1 cellular context compared by ENCODE assay signal in the genomic region with DNA sequence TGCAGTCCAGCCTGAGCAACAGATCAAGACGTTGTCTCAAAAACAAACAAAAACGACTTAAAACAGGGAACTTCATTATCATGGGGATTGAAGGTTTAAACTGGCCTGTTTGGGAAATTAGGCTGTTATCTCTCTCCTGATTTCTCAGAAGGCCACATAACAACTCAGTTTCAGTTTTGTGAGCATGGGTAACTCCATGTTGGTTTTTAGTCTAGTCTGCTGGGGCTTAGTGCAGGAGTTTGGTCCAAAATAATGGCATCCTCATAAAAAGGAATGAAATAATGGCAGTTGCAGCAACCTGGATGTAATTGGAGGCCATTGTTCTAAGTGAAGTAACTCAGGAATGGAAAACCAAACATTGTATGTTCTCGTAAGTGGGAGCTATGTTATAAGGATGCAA.
TF ChIP-seq lines count a peak whose summit lies in the region.

No MANE protein-coding gene starts in this region.

TF ChIP-seq in K562, 482 proteins besides CTCF, POLR2A, EP300 and RAD21 (continued from another document and continues in another):
- no peak for TF ChIP-seq PHB (CRISPR knock-in tag; IDR thresholded peaks at IDR 0.05)
- peak; percentile 92 for TF ChIP-seq ILK (tag; IDR thresholded peaks at IDR 0.05; ENCODE audit: borderline replicate concordance, low read depth)
- TF ChIP-seq TOE1 (IDR thresholded peaks at IDR 0.05; ENCODE audit: borderline replicate concordance): no peak
- TF ChIP-seq TOE1 (CRISPR knock-in tag; IDR thresholded peaks at IDR 0.05; ENCODE audit: borderline replicate concordance, low read depth): no peak
- TF ChIP-seq E2F3 (CRISPR knock-in tag; IDR thresholded peaks at IDR 0.05): peak; percentile 91
- TF ChIP-seq, protein P1, sequence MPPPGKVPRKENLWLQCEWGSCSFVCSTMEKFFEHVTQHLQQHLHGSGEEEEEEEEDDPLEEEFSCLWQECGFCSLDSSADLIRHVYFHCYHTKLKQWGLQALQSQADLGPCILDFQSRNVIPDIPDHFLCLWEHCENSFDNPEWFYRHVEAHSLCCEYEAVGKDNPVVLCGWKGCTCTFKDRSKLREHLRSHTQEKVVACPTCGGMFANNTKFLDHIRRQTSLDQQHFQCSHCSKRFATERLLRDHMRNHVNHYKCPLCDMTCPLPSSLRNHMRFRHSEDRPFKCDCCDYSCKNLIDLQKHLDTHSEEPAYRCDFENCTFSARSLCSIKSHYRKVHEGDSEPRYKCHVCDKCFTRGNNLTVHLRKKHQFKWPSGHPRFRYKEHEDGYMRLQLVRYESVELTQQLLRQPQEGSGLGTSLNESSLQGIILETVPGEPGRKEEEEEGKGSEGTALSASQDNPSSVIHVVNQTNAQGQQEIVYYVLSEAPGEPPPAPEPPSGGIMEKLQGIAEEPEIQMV (tag; conservative IDR thresholded peaks at IDR 0.05; ENCODE audit: low read depth): peak; percentile 92
- TF ChIP-seq ZNF431 (CRISPR knock-in tag; IDR thresholded peaks at IDR 0.05): no peak
- TF ChIP-seq BCL6 (CRISPR knock-in tag; IDR thresholded peaks at IDR 0.05): peak; percentile 89
- no peak for TF ChIP-seq MTA1 (IDR thresholded peaks at IDR 0.05; ENCODE audit: borderline replicate concordance)
- TF ChIP-seq, protein P2, sequence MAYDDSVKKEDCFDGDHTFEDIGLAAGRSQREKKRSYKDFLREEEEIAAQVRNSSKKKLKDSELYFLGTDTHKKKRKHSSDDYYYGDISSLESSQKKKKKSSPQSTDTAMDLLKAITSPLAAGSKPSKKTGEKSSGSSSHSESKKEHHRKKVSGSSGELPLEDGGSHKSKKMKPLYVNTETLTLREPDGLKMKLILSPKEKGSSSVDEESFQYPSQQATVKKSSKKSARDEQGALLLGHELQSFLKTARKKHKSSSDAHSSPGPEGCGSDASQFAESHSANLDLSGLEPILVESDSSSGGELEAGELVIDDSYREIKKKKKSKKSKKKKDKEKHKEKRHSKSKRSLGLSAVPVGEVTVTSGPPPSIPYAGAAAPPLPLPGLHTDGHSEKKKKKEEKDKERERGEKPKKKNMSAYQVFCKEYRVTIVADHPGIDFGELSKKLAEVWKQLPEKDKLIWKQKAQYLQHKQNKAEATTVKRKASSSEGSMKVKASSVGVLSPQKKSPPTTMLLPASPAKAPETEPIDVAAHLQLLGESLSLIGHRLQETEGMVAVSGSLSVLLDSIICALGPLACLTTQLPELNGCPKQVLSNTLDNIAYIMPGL (CRISPR knock-in tag; IDR thresholded peaks at IDR 0.05): no peak
- peak; percentile 87 for TF ChIP-seq PYGO2 (tag; IDR thresholded peaks at IDR 0.05)
- TF ChIP-seq MCM3 (IDR thresholded peaks at IDR 0.05): no peak
- TF ChIP-seq, protein P3, sequence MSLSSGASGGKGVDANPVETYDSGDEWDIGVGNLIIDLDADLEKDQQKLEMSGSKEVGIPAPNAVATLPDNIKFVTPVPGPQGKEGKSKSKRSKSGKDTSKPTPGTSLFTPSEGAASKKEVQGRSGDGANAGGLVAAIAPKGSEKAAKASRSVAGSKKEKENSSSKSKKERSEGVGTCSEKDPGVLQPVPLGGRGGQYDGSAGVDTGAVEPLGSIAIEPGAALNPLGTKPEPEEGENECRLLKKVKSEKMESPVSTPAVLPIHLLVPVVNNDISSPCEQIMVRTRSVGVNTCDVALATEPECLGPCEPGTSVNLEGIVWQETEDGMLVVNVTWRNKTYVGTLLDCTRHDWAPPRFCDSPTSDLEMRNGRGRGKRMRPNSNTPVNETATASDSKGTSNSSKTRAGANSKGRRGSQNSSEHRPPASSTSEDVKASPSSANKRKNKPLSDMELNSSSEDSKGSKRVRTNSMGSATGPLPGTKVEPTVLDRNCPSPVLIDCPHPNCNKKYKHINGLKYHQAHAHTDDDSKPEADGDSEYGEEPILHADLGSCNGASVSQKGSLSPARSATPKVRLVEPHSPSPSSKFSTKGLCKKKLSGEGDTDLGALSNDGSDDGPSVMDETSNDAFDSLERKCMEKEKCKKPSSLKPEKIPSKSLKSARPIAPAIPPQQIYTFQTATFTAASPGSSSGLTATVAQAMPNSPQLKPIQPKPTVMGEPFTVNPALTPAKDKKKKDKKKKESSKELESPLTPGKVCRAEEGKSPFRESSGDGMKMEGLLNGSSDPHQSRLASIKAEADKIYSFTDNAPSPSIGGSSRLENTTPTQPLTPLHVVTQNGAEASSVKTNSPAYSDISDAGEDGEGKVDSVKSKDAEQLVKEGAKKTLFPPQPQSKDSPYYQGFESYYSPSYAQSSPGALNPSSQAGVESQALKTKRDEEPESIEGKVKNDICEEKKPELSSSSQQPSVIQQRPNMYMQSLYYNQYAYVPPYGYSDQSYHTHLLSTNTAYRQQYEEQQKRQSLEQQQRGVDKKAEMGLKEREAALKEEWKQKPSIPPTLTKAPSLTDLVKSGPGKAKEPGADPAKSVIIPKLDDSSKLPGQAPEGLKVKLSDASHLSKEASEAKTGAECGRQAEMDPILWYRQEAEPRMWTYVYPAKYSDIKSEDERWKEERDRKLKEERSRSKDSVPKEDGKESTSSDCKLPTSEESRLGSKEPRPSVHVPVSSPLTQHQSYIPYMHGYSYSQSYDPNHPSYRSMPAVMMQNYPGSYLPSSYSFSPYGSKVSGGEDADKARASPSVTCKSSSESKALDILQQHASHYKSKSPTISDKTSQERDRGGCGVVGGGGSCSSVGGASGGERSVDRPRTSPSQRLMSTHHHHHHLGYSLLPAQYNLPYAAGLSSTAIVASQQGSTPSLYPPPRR (CRISPR knock-in tag; IDR thresholded peaks at IDR 0.05; ENCODE audit: borderline replicate concordance): no peak
- TF ChIP-seq, protein P4, sequence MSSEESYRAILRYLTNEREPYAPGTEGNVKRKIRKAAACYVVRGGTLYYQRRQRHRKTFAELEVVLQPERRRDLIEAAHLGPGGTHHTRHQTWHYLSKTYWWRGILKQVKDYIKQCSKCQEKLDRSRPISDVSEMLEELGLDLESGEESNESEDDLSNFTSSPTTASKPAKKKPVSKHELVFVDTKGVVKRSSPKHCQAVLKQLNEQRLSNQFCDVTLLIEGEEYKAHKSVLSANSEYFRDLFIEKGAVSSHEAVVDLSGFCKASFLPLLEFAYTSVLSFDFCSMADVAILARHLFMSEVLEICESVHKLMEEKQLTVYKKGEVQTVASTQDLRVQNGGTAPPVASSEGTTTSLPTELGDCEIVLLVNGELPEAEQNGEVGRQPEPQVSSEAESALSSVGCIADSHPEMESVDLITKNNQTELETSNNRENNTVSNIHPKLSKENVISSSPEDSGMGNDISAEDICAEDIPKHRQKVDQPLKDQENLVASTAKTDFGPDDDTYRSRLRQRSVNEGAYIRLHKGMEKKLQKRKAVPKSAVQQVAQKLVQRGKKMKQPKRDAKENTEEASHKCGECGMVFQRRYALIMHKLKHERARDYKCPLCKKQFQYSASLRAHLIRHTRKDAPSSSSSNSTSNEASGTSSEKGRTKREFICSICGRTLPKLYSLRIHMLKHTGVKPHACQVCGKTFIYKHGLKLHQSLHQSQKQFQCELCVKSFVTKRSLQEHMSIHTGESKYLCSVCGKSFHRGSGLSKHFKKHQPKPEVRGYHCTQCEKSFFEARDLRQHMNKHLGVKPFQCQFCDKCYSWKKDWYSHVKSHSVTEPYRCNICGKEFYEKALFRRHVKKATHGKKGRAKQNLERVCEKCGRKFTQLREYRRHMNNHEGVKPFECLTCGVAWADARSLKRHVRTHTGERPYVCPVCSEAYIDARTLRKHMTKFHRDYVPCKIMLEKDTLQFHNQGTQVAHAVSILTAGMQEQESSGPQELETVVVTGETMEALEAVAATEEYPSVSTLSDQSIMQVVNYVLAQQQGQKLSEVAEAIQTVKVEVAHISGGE (CRISPR knock-in tag; IDR thresholded peaks at IDR 0.05): peak in 1 of 3 experiments; percentile 64; a peak in 2 of 6 replicates
- no peak for TF ChIP-seq ESRRA (IDR thresholded peaks at IDR 0.05; ENCODE audit: borderline replicate concordance, low read depth)
- TF ChIP-seq SMAD2 (IDR thresholded peaks at IDR 0.05; ENCODE audit: low read depth, low read length): no peak
- TF ChIP-seq DDX20 (tag; IDR thresholded peaks at IDR 0.05; ENCODE audit: low read depth): peak; percentile 96
- TF ChIP-seq, protein P5, sequence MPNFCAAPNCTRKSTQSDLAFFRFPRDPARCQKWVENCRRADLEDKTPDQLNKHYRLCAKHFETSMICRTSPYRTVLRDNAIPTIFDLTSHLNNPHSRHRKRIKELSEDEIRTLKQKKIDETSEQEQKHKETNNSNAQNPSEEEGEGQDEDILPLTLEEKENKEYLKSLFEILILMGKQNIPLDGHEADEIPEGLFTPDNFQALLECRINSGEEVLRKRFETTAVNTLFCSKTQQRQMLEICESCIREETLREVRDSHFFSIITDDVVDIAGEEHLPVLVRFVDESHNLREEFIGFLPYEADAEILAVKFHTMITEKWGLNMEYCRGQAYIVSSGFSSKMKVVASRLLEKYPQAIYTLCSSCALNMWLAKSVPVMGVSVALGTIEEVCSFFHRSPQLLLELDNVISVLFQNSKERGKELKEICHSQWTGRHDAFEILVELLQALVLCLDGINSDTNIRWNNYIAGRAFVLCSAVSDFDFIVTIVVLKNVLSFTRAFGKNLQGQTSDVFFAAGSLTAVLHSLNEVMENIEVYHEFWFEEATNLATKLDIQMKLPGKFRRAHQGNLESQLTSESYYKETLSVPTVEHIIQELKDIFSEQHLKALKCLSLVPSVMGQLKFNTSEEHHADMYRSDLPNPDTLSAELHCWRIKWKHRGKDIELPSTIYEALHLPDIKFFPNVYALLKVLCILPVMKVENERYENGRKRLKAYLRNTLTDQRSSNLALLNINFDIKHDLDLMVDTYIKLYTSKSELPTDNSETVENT (CRISPR knock-in tag; IDR thresholded peaks at IDR 0.05): no peak
- no peak for TF ChIP-seq PRPF4 (IDR thresholded peaks at IDR 0.05; ENCODE audit: insufficient read depth, low read depth, low read length, poor library complexity, severe bottlenecking)
- TF ChIP-seq TBP (optimal IDR thresholded peaks at IDR 0.05; ENCODE audit: low read depth, low read length): no peak
- peak; percentile 86 for TF ChIP-seq IFI16 (CRISPR knock-in tag; IDR thresholded peaks at IDR 0.05)
- TF ChIP-seq BRCA1 (IDR thresholded peaks at IDR 0.05): no peak
- no peak for TF ChIP-seq BRCA1 (CRISPR knock-in tag; IDR thresholded peaks at IDR 0.05)
- TF ChIP-seq FIP1L1 (IDR thresholded peaks at IDR 0.05; ENCODE audit: low read depth, low read length, poor library complexity, severe bottlenecking): no peak
- peak; percentile 46 for TF ChIP-seq ETV1 (tag; conservative IDR thresholded peaks at IDR 0.05; ENCODE audit: low read depth)
- peak; percentile 73 for TF ChIP-seq TEAD2 (tag; IDR thresholded peaks at IDR 0.05)
- TF ChIP-seq, protein P6, sequence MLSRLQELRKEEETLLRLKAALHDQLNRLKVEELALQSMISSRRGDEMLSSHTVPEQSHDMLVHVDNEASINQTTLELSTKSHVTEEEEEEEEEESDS (CRISPR knock-in tag; IDR thresholded peaks at IDR 0.05): no peak
- TF ChIP-seq ZNF184 (CRISPR knock-in tag; IDR thresholded peaks at IDR 0.05): no peak
- no peak for TF ChIP-seq NR2C2 (CRISPR knock-in tag; IDR thresholded peaks at IDR 0.05)
- peak; percentile 55; the same call in 1 of the 2 replicates for TF ChIP-seq NR2C2 (tag; IDR thresholded peaks at IDR 0.05)
- TF ChIP-seq, protein P7, sequence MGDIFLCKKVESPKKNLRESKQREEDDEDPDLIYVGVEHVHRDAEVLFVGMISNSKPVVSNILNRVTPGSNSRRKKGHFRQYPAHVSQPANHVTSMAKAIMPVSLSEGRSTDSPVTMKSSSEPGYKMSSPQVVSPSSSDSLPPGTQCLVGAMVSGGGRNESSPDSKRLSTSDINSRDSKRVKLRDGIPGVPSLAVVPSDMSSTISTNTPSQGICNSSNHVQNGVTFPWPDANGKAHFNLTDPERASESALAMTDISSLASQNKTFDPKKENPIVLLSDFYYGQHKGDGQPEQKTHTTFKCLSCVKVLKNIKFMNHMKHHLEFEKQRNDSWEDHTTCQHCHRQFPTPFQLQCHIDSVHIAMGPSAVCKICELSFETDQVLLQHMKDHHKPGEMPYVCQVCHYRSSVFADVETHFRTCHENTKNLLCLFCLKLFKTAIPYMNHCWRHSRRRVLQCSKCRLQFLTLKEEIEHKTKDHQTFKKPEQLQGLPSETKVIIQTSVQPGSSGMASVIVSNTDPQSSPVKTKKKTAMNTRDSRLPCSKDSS (IDR thresholded peaks at IDR 0.05; ENCODE audit: low read depth, partially characterized antibody): no peak
- no peak for TF ChIP-seq TCF7 (IDR thresholded peaks at IDR 0.05; ENCODE audit: borderline replicate concordance)
- no peak for TF ChIP-seq ZNF24 (IDR thresholded peaks at IDR 0.05)
- TF ChIP-seq CCNT2 (IDR thresholded peaks at IDR 0.05; ENCODE audit: borderline replicate concordance, extremely low read depth, insufficient read length, low read depth, low read length): no peak
- TF ChIP-seq ZFPM2 (CRISPR knock-in tag; IDR thresholded peaks at IDR 0.05): peak; percentile 83; the same call in 1 of the 2 replicates
- TF ChIP-seq POLR2H (tag; IDR thresholded peaks at IDR 0.05; ENCODE audit: low read depth): no peak; the same call in 1 of the 2 replicates
- TF ChIP-seq SMAD4 (CRISPR knock-in tag; conservative IDR thresholded peaks at IDR 0.05): peak; percentile 98
- peak; percentile 96 for TF ChIP-seq ZNF76 (CRISPR knock-in tag; IDR thresholded peaks at IDR 0.05; ENCODE audit: borderline replicate concordance)
- no peak for TF ChIP-seq ETV6 (IDR thresholded peaks at IDR 0.05; ENCODE audit: borderline replicate concordance in 1 of 2, low read depth in 2 of 2, low read length in 1 of 2)
- TF ChIP-seq ETV6 (CRISPR knock-in tag; IDR thresholded peaks at IDR 0.05; ENCODE audit: borderline replicate concordance): no peak
- TF ChIP-seq SMARCA4 (IDR thresholded peaks at IDR 0.05): no peak
- peak; percentile 89; the same call in 1 of the 2 replicates for TF ChIP-seq NFXL1 (CRISPR knock-in tag; IDR thresholded peaks at IDR 0.05)
- peak; percentile 87 for TF ChIP-seq ZNF140 (CRISPR knock-in tag; IDR thresholded peaks at IDR 0.05)
- TF ChIP-seq, protein P8, sequence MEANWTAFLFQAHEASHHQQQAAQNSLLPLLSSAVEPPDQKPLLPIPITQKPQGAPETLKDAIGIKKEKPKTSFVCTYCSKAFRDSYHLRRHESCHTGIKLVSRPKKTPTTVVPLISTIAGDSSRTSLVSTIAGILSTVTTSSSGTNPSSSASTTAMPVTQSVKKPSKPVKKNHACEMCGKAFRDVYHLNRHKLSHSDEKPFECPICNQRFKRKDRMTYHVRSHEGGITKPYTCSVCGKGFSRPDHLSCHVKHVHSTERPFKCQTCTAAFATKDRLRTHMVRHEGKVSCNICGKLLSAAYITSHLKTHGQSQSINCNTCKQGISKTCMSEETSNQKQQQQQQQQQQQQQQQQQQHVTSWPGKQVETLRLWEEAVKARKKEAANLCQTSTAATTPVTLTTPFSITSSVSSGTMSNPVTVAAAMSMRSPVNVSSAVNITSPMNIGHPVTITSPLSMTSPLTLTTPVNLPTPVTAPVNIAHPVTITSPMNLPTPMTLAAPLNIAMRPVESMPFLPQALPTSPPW (CRISPR knock-in tag; IDR thresholded peaks at IDR 0.05): no peak
- no peak for TF ChIP-seq ILF3 (IDR thresholded peaks at IDR 0.05; ENCODE audit: borderline replicate concordance)
- no peak for TF ChIP-seq NRF1 (conservative IDR thresholded peaks at IDR 0.05 in 1 of 2, IDR thresholded peaks at IDR 0.05 in 1 of 2)
- TF ChIP-seq MTF1 (CRISPR knock-in tag; IDR thresholded peaks at IDR 0.05; ENCODE audit: borderline replicate concordance): peak; percentile 67; the same call in 1 of the 2 replicates
- TF ChIP-seq ZNF274 (IDR thresholded peaks at IDR 0.05; ENCODE audit: borderline replicate concordance, low read depth, low read length): no peak
- no peak for TF ChIP-seq GATAD2A (IDR thresholded peaks at IDR 0.05)
- no peak for TF ChIP-seq ATF1 (CRISPR knock-in tag; IDR thresholded peaks at IDR 0.05)
- TF ChIP-seq ATF1 (tag; IDR thresholded peaks at IDR 0.05): no peak
- TF ChIP-seq SLC30A9 (CRISPR knock-in tag; IDR thresholded peaks at IDR 0.05): no peak
- TF ChIP-seq CBX8 (IDR thresholded peaks at IDR 0.05; ENCODE audit: borderline replicate concordance, extremely low read depth, low read depth, low read length, poor library complexity, severe bottlenecking): no peak
